In the genomic region with DNA sequence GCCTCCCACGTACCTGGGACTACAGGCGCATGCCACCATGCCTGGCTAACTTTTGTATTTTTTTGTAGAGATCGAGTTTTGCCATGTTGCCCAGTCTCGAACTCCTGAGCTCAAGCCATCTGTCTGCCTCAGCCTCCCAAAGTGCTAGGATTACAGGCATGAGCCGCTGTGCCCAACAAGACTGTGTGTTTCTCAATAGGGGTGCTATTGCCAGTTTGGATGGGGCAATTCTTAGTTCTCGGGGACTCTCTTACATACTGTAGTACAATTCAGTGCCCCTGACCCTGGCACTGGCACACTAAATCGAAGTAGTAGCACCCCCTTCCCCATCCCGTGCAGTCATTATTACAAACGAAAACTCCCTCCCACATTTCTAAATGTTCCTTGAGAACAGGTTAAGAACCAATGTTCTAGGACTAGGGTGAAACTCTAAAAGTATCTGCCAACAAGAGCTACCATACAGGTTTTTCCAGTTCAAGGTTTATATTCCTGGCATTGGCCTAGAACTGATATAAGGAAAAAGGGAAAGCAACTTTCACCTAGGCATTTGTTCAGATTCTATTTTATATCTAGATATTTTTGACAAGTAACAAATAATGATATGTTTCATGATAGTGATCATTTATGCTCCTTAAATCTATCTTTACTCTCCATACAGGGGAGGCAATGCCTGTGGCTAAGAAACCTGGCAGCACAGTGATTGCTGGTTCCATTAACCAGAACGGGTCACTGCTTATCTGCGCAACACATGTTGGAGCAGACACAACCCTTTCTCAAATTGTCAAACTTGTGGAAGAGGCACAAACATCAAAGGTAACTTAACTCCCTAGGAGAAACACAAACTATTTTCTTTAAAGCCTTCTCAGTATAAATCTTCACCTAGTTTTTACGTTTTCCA, we compare ENCODE assay signal across 31 cellular contexts. TPM values are rescaled to one million over a fixed set of nuclear protein-coding genes. Genes with fewer than 3 reads are reported as not detected.
DNase-seq lines count a peak whose midpoint lies in the region; ATAC-seq and TF ChIP-seq lines count a peak whose summit lies in the region.
"Had no signal": no experiment of that assay in that cellular context is flagged by ENCODE, and none has a peak within 500 bp of the region (broad histone marks: within the 10 kb centered on the region; RNA-seq: fewer than 3 reads in every experiment).

No MANE protein-coding gene starts in this region.

- POLR2A ChIA-PET in MCF 10A (lab: Yijun Ruan, JAX): no interaction called here
- POLR2A ChIA-PET in CD8-positive, alpha-beta memory T cell (lab: Charles Lee): no interaction called here

- H3K36me3 ChIP-seq in breast epithelium (no peaks in the 10 kb centered on the region), parathyroid adenoma (ENCODE audit: control insufficient read depth, insufficient read depth, low read length) (no peaks in the 10 kb centered on the region)
- no peaks in the 10 kb centered on the region for H3K36me3 ChIP-seq in CD8-positive, alpha-beta memory T cell (ENCODE audit: insufficient read depth, low read length)
- H3K36me3 ChIP-seq: gastroesophageal sphincter had no signal

- TF ChIP-seq POLR2A in breast epithelium (IDR thresholded peaks at IDR 0.05): no peak

- intact Hi-C loops in breast epithelium (cut with DNase I; ENCODE audit: low total_unique reads): no loop called here
- intact Hi-C loops in MCF 10A (cut with micrococcal nuclease): no loop called here

- no peaks in the 10 kb centered on the region for H3K79me2 ChIP-seq in parathyroid adenoma

- TF ChIP-seq CTCF in breast epithelium (IDR thresholded peaks at IDR 0.05): no peak
- no peak for TF ChIP-seq CTCF in MCF 10A (IDR thresholded peaks at IDR 0.05; ENCODE audit: unreplicated experiment)
- TF ChIP-seq CTCF in parathyroid adenoma (IDR thresholded peaks at IDR 0.05): no peak

- peaks cover 8% of the 10 kb centered on the region for H3K27me3 Mint-ChIP-seq in MCF 10A (ENCODE audit: insufficient read depth, unreplicated experiment)
- H3K27me3 Mint-ChIP-seq in CD8-positive, alpha-beta memory T cell: peaks cover 0 to 3% of the 10 kb centered on the region in 2 donors
- H3K27me3 Mint-ChIP-seq: activated CD8-positive, alpha-beta memory T cell treated with anti-CD3 and anti-CD28 coated beads, Interleukin-2, amount 10 ng/mL, durations not matched to agents 7 days and 5 days; activated naive CD4-positive, alpha-beta T cell treated with anti-CD3 and anti-CD28 coated beads, Interleukin-2, amount 10 ng/mL, durations not matched to agents 7 days and 5 days; naive thymus-derived CD8-positive, alpha-beta T cell had no signal

- H3K9me3 Mint-ChIP-seq in MCF 10A (ENCODE audit: unreplicated experiment): peaks cover 6% of the 10 kb centered on the region
- H3K9me3 Mint-ChIP-seq in CD8-positive, alpha-beta memory T cell: peaks cover 0 to 2% (median 0%) of the 10 kb centered on the region in 5 donors
- H3K9me3 Mint-ChIP-seq: activated naive CD4-positive, alpha-beta T cell treated with anti-CD3 and anti-CD28 coated beads, Interleukin-2, amount 10 ng/mL, durations not matched to agents 7 days and 5 days; GM23338; immature natural killer cell; naive thymus-derived CD8-positive, alpha-beta T cell had no signal

- H3K27ac ChIP-seq in breast epithelium (peak overlapping the region; percentile 52 to 78), parathyroid adenoma (peak overlapping the region; percentile 42)
- no peak overlapping the region for H3K27ac ChIP-seq in CD8-positive, alpha-beta memory T cell (ENCODE audit: low read depth, low read length)
- H3K27ac ChIP-seq: gastroesophageal sphincter had no signal

- H3K9me3 ChIP-seq in breast epithelium: no peaks in the 10 kb centered on the region
- no peaks in the 10 kb centered on the region for H3K9me3 ChIP-seq in parathyroid adenoma (ENCODE audit: control insufficient read depth, low read length)
- no peaks in the 10 kb centered on the region for H3K9me3 ChIP-seq in CD8-positive, alpha-beta memory T cell (ENCODE audit: low read length)
- H3K9me3 ChIP-seq: gastroesophageal sphincter had no signal

- no peak overlapping the region for H3K4me2 ChIP-seq in parathyroid adenoma (ENCODE audit: low read length)
- H3K4me2 ChIP-seq: GM23338, smooth muscle cell had no signal

- H3K4me1 Mint-ChIP-seq in MCF 10A (ENCODE audit: insufficient read depth, unreplicated experiment): no peaks in the 10 kb centered on the region
- peaks cover 4% of the 10 kb centered on the region in 3 donors for H3K4me1 Mint-ChIP-seq in CD8-positive, alpha-beta memory T cell

- H3K4me1 ChIP-seq in breast epithelium (no peaks in the 10 kb centered on the region), parathyroid adenoma (peaks cover 3% of the 10 kb centered on the region)
- no peaks in the 10 kb centered on the region for H3K4me1 ChIP-seq in CD8-positive, alpha-beta memory T cell (ENCODE audit: insufficient read depth, low read length)
- H3K4me1 ChIP-seq: gastroesophageal sphincter had no signal

- no peak overlapping the region for H3K9ac ChIP-seq in parathyroid adenoma

- DNase-seq in breast epithelium (ENCODE audit: low spot score in 2 of 2) (no peak), MCF 10A (ENCODE audit: unreplicated experiment) (no peak), iPS-NIHi7 (ENCODE audit: extremely low spot score) (no peak), KG1 (lab: John Stamatoyannopoulos, UW) (no peak), nucleus accumbens (lab: John Stamatoyannopoulos, UW) (no peak)
- DNase-seq in CD8-positive, alpha-beta memory T cell: no peak
- DNase-seq: 8988T; activated CD4-positive, CD25-positive, alpha-beta regulatory T cell; activated CD8-positive, alpha-beta memory T cell treated with anti-CD3 and anti-CD28 coated beads, Interleukin-2, amount 10 ng/mL, durations not matched to agents 7 days and 5 days; activated naive CD4-positive, alpha-beta T cell treated with anti-CD3 and anti-CD28 coated beads, Interleukin-2, amount 10 ng/mL, durations not matched to agents 7 days and 5 days; amniotic stem cell; effector CD8-positive, alpha-beta T cell; EL; hippocampal formation; immature natural killer cell; left ventricle myocardium superior; naive thymus-derived CD8-positive, alpha-beta T cell; NCI-H1092 treated with DMSO at 0.1 percent for 48 hours; NCI-H187 treated with DMSO at 0.1 percent for 48 hours; NCI-H524 treated with DMSO at 0.1 percent for 48 hours; occipital lobe; retina; SIG-M5; stimulated activated CD4-positive, alpha-beta T cell treated with anti-CD3 and anti-CD28 coated beads, Interleukin-1b, Interleukin-23, amount 100 ng/mL, for 48 hours; stimulated activated CD8-positive, alpha-beta memory T cell treated with anti-CD3 and anti-CD28 coated beads, Interleukin-4, amount 100 ng/mL, for 48 hours had no signal

- H3K36me3 Mint-ChIP-seq in MCF 10A (ENCODE audit: insufficient read depth, unreplicated experiment): no peaks in the 10 kb centered on the region
- peaks cover 0 to 7% (median 2%) of the 10 kb centered on the region in 3 donors for H3K36me3 Mint-ChIP-seq in CD8-positive, alpha-beta memory T cell

- CTCF ChIA-PET in MCF 10A (lab: Yijun Ruan, JAX): interaction anchor here (0.6 to 3.4 kb wide), 3 partner anchors 10 to 23 kb away, joined by 4 to 17 read pairs (median 4); no protein-coding TSS in a partner anchor
- CTCF ChIA-PET in CD8-positive, alpha-beta memory T cell (lab: Charles Lee): no interaction called here

- H3K4me3 ChIP-seq in breast epithelium (no peak overlapping the region), parathyroid adenoma (ENCODE audit: low read depth, low read length) (no peak overlapping the region)
- no peak overlapping the region for H3K4me3 ChIP-seq in CD8-positive, alpha-beta memory T cell (ENCODE audit: low read length)
- H3K4me3 ChIP-seq: gastroesophageal sphincter, GM23338, smooth muscle cell had no signal

- peaks cover 0 to 26% of the 10 kb centered on the region in 2 donors for H3K27me3 ChIP-seq in breast epithelium
- no peaks in the 10 kb centered on the region for H3K27me3 ChIP-seq in parathyroid adenoma (ENCODE audit: control insufficient read depth, insufficient read depth, low read length)
- no peaks in the 10 kb centered on the region for H3K27me3 ChIP-seq in CD8-positive, alpha-beta memory T cell (ENCODE audit: insufficient read depth, low read length, poor library complexity, severe bottlenecking)
- H3K27me3 ChIP-seq: gastroesophageal sphincter had no signal

- ATAC-seq in esophagus mucosa: peak; percentile 75
- ATAC-seq: activated CD8-positive, alpha-beta memory T cell treated with anti-CD3 and anti-CD28 coated beads, Interleukin-2, amount 10 ng/mL, durations not matched to agents 7 days and 5 days; gastroesophageal sphincter; GM23338; left ventricle myocardium superior; naive thymus-derived CD8-positive, alpha-beta T cell had no signal

- H2AFZ ChIP-seq in parathyroid adenoma: no peak overlapping the region
- H2AFZ ChIP-seq: GM23338 had no signal

- no TSS peak for BruUV-seq in MCF 10A (replicated peaks; lab: Mats Ljungman, UMichigan)

- no peak overlapping the region for H3K4me3 Mint-ChIP-seq in MCF 10A (ENCODE audit: unreplicated experiment)
- H3K4me3 Mint-ChIP-seq in CD8-positive, alpha-beta memory T cell: no peak overlapping the region
- H3K4me3 Mint-ChIP-seq: activated CD8-positive, alpha-beta memory T cell treated with anti-CD3 and anti-CD28 coated beads, Interleukin-2, amount 10 ng/mL, durations not matched to agents 7 days and 5 days; activated naive CD4-positive, alpha-beta T cell treated with anti-CD3 and anti-CD28 coated beads, Interleukin-2, amount 10 ng/mL, durations not matched to agents 7 days and 5 days; GM23338; immature natural killer cell; naive thymus-derived CD8-positive, alpha-beta T cell had no signal

- H3K27ac Mint-ChIP-seq in MCF 10A (ENCODE audit: low read depth, unreplicated experiment): no peak overlapping the region
- no peak overlapping the region for H3K27ac Mint-ChIP-seq in CD8-positive, alpha-beta memory T cell
- H3K27ac Mint-ChIP-seq: activated CD8-positive, alpha-beta memory T cell treated with anti-CD3 and anti-CD28 coated beads, Interleukin-2, amount 10 ng/mL, durations not matched to agents 7 days and 5 days; activated naive CD4-positive, alpha-beta T cell treated with anti-CD3 and anti-CD28 coated beads, Interleukin-2, amount 10 ng/mL, durations not matched to agents 7 days and 5 days; GM23338; immature natural killer cell had no signal

RNA-seq across cellular contexts. Expression of a gene that starts 50.4 kb away (rescaled TPM):
- not detected for total RNA-seq in breast epithelium
- total RNA-seq in MCF 10A (2022): not detected in 2 replicates
- total RNA-seq in esophagus mucosa: 0.44 TPM
- total RNA-seq in CD8-positive, alpha-beta memory T cell: 1 to 10 TPM in 1 of 2 experiments, under 1 TPM in 1; 0.85 to 1.2 TPM
- polyA plus RNA-seq in CD8-positive, alpha-beta memory T cell: not detected
- total RNA-seq: activated CD8-positive, alpha-beta memory T cell treated with anti-CD3 and anti-CD28 coated beads, Interleukin-2, amount 10 ng/mL, durations not matched to agents 7 days and 5 days; gastroesophageal sphincter; left ventricle myocardium superior; naive thymus-derived CD8-positive, alpha-beta T cell; occipital lobe; smooth muscle cell; ureter had no signal
- polyA plus RNA-seq: GM23338; naive thymus-derived CD8-positive, alpha-beta T cell; smooth muscle cell had no signal
